8 cellular contexts compared by ENCODE assay signal in the genomic region with DNA sequence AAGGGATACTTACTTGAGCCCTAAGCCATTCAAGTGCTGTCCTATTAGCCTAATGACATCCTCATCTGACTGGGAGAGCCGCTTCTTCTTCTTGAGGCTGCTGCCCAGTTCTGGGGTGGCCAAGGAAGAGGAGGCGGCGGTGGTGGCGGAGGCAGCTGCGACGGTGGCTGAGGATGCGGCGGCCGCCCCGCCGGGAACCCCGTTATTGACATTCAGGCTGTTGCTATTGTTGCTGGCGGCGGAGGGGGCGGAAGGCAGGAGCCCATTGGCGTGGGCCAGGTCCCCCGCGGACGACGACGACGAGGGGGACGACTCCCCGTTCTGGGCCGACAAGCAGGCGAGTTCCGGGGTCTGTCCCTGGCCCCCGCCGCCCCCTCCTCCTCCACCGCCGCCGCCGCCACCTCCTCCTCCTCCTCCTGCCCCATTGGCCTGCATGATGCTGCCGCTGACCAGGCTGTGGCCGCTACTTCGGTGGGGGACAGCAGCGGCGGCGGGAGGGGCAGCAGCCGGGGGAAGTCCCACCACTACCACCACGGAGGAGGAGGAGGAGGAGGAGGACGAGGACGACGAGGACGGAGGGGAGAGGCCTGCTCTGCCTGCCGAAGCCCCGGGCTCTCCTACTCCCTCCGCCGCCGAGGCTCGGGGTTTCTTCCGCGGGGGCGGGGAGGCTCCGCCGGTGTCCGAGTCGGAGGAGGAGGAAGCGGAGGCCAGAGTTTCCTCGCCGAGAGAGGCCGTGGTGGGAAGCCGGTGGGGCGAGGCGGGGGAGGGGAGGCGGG. TPM values are rescaled to one million over a fixed set of nuclear protein-coding genes. Genes with fewer than 3 reads are reported as not detected.
DNase-seq lines count a peak whose midpoint lies in the region; ATAC-seq and TF ChIP-seq lines count a peak whose summit lies in the region.

No MANE protein-coding gene starts in this region.

- peak overlapping the region; percentile 76 for H3K18ac ChIP-seq in mesendoderm (ENCODE audit: low read length)

- peak; percentile 7 for ATAC-seq in activated CD8-positive, alpha-beta T cell treated with anti-CD3 and anti-CD28 coated beads for 36 hours
- ATAC-seq in effector memory CD8-positive, alpha-beta T cell (replicated peaks), result peak; percentile 45
- ATAC-seq in HG02610 (IDR thresholded peaks at IDR 0.05; ENCODE audit: unreplicated experiment) (no peak), HG03139 (IDR thresholded peaks at IDR 0.05; ENCODE audit: unreplicated experiment) (no peak)

- H3K79me2 ChIP-seq in Karpas-422 (ENCODE audit: low read length) (peaks cover 89% of the 10 kb centered on the region), mesendoderm (ENCODE audit: control insufficient read depth, insufficient read depth, low read length) (peaks cover 34% of the 10 kb centered on the region)

- peak overlapping the region; percentile 87 for H3K4me3 Mint-ChIP-seq in activated CD8-positive, alpha-beta T cell treated with anti-CD3 and anti-CD28 coated beads for 36 hours
- H3K4me3 Mint-ChIP-seq in effector memory CD8-positive, alpha-beta T cell, result peak overlapping the region; percentile 89 to 91
- H3K4me3 Mint-ChIP-seq in stimulated activated naive CD8-positive, alpha-beta T cell treated with anti-CD3 and anti-CD28 coated beads, Interleukin-15, Interleukin-2, amounts not matched to agents 100 ng/mL and 50 ng/mL, for 24 hours, result peak overlapping the region; percentile 90

- H3K23ac ChIP-seq in mesendoderm (ENCODE audit: low read length), result no peak overlapping the region

- no peak overlapping the region for H2AFZ ChIP-seq in Karpas-422 (ENCODE audit: low read length)

- H3K9me2 ChIP-seq in Karpas-422 (replicated peaks; ENCODE audit: insufficient read depth, low read length), result no peaks in the 10 kb centered on the region

- H3K9ac ChIP-seq in Karpas-422 (ENCODE audit: low read length), result peak overlapping the region; percentile 88
- H3K9ac ChIP-seq in mesendoderm (ENCODE audit: low read length), result peak overlapping the region; percentile 87

- DNase-seq in EH (ENCODE audit: low read depth) (peak; percentile 41), Karpas-422 (peak; percentile 60), mesendoderm (peak; percentile 41)
- peak; percentile 60 for DNase-seq in activated CD8-positive, alpha-beta T cell treated with anti-CD3 and anti-CD28 coated beads for 36 hours
- DNase-seq in effector memory CD8-positive, alpha-beta T cell, result peak; percentile 59 to 65 (median 64)

- no peak overlapping the region for H4K5ac ChIP-seq in mesendoderm (ENCODE audit: low read length)

- H3K4me2 ChIP-seq in Karpas-422 (ENCODE audit: low read depth, low read length, poor library complexity, severe bottlenecking) (peak overlapping the region; percentile 76), mesendoderm (ENCODE audit: low read length) (peak overlapping the region; percentile 52)

- H3K9me3 Mint-ChIP-seq in activated CD8-positive, alpha-beta T cell treated with anti-CD3 and anti-CD28 coated beads for 36 hours, result no peaks in the 10 kb centered on the region
- no peaks in the 10 kb centered on the region for H3K9me3 Mint-ChIP-seq in effector memory CD8-positive, alpha-beta T cell
- no peaks in the 10 kb centered on the region for H3K9me3 Mint-ChIP-seq in stimulated activated naive CD8-positive, alpha-beta T cell treated with anti-CD3 and anti-CD28 coated beads, Interleukin-15, Interleukin-2, amounts not matched to agents 100 ng/mL and 50 ng/mL, for 24 hours

- H3K4me3 ChIP-seq in Karpas-422 (ENCODE audit: low read length) (peak overlapping the region; percentile 80), mesendoderm (ENCODE audit: low read length) (peak overlapping the region; percentile 87)

- no peaks in the 10 kb centered on the region for H3K27me3 Mint-ChIP-seq in activated CD8-positive, alpha-beta T cell treated with anti-CD3 and anti-CD28 coated beads for 36 hours
- no peaks in the 10 kb centered on the region for H3K27me3 Mint-ChIP-seq in effector memory CD8-positive, alpha-beta T cell
- H3K27me3 Mint-ChIP-seq in stimulated activated naive CD8-positive, alpha-beta T cell treated with anti-CD3 and anti-CD28 coated beads, Interleukin-15, Interleukin-2, amounts not matched to agents 100 ng/mL and 50 ng/mL, for 24 hours, result no peaks in the 10 kb centered on the region

- no peak overlapping the region for H2AK5ac ChIP-seq in mesendoderm (ENCODE audit: low read length)

- H3K27me3 ChIP-seq in Karpas-422 (ENCODE audit: low read length) (no peaks in the 10 kb centered on the region), mesendoderm (ENCODE audit: insufficient read depth, low read length, poor library complexity) (no peaks in the 10 kb centered on the region)

- no peak overlapping the region for H2BK15ac ChIP-seq in mesendoderm (replicated peaks; ENCODE audit: low read depth)

- no peaks in the 10 kb centered on the region for H3K9me3 ChIP-seq in Karpas-422 (ENCODE audit: low read length)

- intact Hi-C loops in activated CD8-positive, alpha-beta T cell treated with anti-CD3 and anti-CD28 coated beads for 36 hours (cut with micrococcal nuclease), result no loop called here

- H3K4me1 ChIP-seq in Karpas-422 (ENCODE audit: low read length) (peaks cover 54% of the 10 kb centered on the region), mesendoderm (ENCODE audit: control insufficient read depth, low read depth, low read length) (peaks cover 5% of the 10 kb centered on the region)

- H3K36me3 ChIP-seq in Karpas-422 (ENCODE audit: insufficient read depth, low read length), result peaks cover 18% of the 10 kb centered on the region; the same call in 1 of the 2 replicates
- no peaks in the 10 kb centered on the region for H3K36me3 ChIP-seq in mesendoderm (ENCODE audit: control insufficient read depth, insufficient read depth, low read length)

- peaks cover 5% of the 10 kb centered on the region for H3K79me1 ChIP-seq in mesendoderm (ENCODE audit: low read length)

- H2BK120ac ChIP-seq in mesendoderm (ENCODE audit: low read depth, low read length), result no peak overlapping the region

- no CpG with 5 or more reads among the region's 66 CpGs for WGBS in mesendoderm (ENCODE audit: extremely low coverage, insufficient coverage, low lambda C conversion rate)

- H2BK5ac ChIP-seq in mesendoderm (ENCODE audit: low read length), result no peak overlapping the region

- peaks cover 8% of the 10 kb centered on the region; the same call in 1 of the 2 replicates for H4K20me1 ChIP-seq in Karpas-422 (ENCODE audit: insufficient read depth, low read depth, low read length)

- peak overlapping the region; percentile 83 for H3K27ac Mint-ChIP-seq in activated CD8-positive, alpha-beta T cell treated with anti-CD3 and anti-CD28 coated beads for 36 hours
- peak overlapping the region; percentile 93 to 98 for H3K27ac Mint-ChIP-seq in effector memory CD8-positive, alpha-beta T cell
- H3K27ac Mint-ChIP-seq in stimulated activated naive CD8-positive, alpha-beta T cell treated with anti-CD3 and anti-CD28 coated beads, Interleukin-15, Interleukin-2, amounts not matched to agents 100 ng/mL and 50 ng/mL, for 24 hours, result peak overlapping the region; percentile 89

- H3K4me1 Mint-ChIP-seq in activated CD8-positive, alpha-beta T cell treated with anti-CD3 and anti-CD28 coated beads for 36 hours (ENCODE audit: low read depth), result peaks cover 50% of the 10 kb centered on the region
- peaks cover 41 to 62% of the 10 kb centered on the region in 2 donors for H3K4me1 Mint-ChIP-seq in effector memory CD8-positive, alpha-beta T cell (ENCODE audit: low read depth in 2 of 2)
- H3K4me1 Mint-ChIP-seq in stimulated activated naive CD8-positive, alpha-beta T cell treated with anti-CD3 and anti-CD28 coated beads, Interleukin-15, Interleukin-2, amounts not matched to agents 100 ng/mL and 50 ng/mL, for 24 hours (ENCODE audit: low read depth), result peaks cover 63% of the 10 kb centered on the region

- CTCF ChIA-PET in activated CD8-positive, alpha-beta T cell treated with anti-CD3 and anti-CD28 coated beads for 36 hours (lab: Charles Lee), result interaction anchor here (1.4 to 4.1 kb wide), 2 partner anchors 9 to 24 kb away, joined by 3 to 33 read pairs; no protein-coding TSS in a partner anchor

- POLR2A ChIA-PET in activated CD8-positive, alpha-beta T cell treated with anti-CD3 and anti-CD28 coated beads for 36 hours (lab: Charles Lee), result interaction anchor here (1.0 to 1.8 kb wide), 4 partner anchors 9 to 51 kb away, joined by 4 to 8 read pairs (median 4); no protein-coding TSS in a partner anchor

- H4K8ac ChIP-seq in mesendoderm (ENCODE audit: low read depth, low read length), result no peak overlapping the region

- TF ChIP-seq CTCF in activated CD8-positive, alpha-beta T cell treated with anti-CD3 and anti-CD28 coated beads for 36 hours (IDR thresholded peaks at IDR 0.05), result no peak

- peak overlapping the region; percentile 90 for H3K4ac ChIP-seq in mesendoderm (ENCODE audit: low read depth, low read length)

- H3K56ac ChIP-seq in mesendoderm (ENCODE audit: low read length), result peak overlapping the region; percentile 93

- peaks cover 32% of the 10 kb centered on the region for H3K36me3 Mint-ChIP-seq in activated CD8-positive, alpha-beta T cell treated with anti-CD3 and anti-CD28 coated beads for 36 hours (ENCODE audit: low read depth)
- H3K36me3 Mint-ChIP-seq in effector memory CD8-positive, alpha-beta T cell (ENCODE audit: insufficient read depth), result peaks cover 58% of the 10 kb centered on the region
- peaks cover 40% of the 10 kb centered on the region for H3K36me3 Mint-ChIP-seq in stimulated activated naive CD8-positive, alpha-beta T cell treated with anti-CD3 and anti-CD28 coated beads, Interleukin-15, Interleukin-2, amounts not matched to agents 100 ng/mL and 50 ng/mL, for 24 hours (ENCODE audit: low read depth)

- H3K27ac ChIP-seq in Karpas-422 (ENCODE audit: low read length) (peak overlapping the region; percentile 25), mesendoderm (ENCODE audit: low read depth, low read length) (peak overlapping the region; percentile 16)

RNA-seq across cellular contexts. Expression of gene WDR26, which starts 0.7 kb away (rescaled TPM):
- total RNA-seq in Karpas-422 (2014; rRNA removed; shearing (Covaris generic); ENCODE audit: low replicate concordance), result 66.3 and 95.2 TPM in 2 replicates
- 10 to 100 TPM; 75.2 to 75.8 TPM for total RNA-seq in activated CD8-positive, alpha-beta T cell treated with anti-CD3 and anti-CD28 coated beads for 36 hours
- 35.6 TPM for polyA plus RNA-seq in mesendoderm (2013, experiment 1 of 2)
- 34.1 TPM for polyA plus RNA-seq in mesendoderm (2013, experiment 2 of 2)

Comparison
In these comparisons a context has a peak if more than half of its experiments do, and no peak if none do; other contexts are left out.
1. ATAC-seq: peak in activated CD8-positive, alpha-beta T cell treated with anti-CD3 and anti-CD28 coated beads for 36 hours (single experiment) and effector memory CD8-positive, alpha-beta T cell (single experiment); none in HG02610 (single experiment) and HG03139 (single experiment).
2. Peak in every context shown above with its lines, with median percentiles within 50 percentile points of each other: DNase-seq, H3K27ac Mint-ChIP-seq and H3K4me3 Mint-ChIP-seq.